ENCODE assay signal across 1 cellular context in genomic region chr10:29735628-29736324, GRCh38.
TF ChIP-seq lines count a peak whose summit lies in the region.

No MANE protein-coding gene starts in this region.

TF ChIP-seq in H1, 55 proteins besides CTCF, POLR2A, EP300 and RAD21 (continued from another document):
- TF ChIP-seq TAF7 (optimal IDR thresholded peaks at IDR 0.05; ENCODE audit: borderline replicate concordance, low read depth, low read length) (no peak), EZH2 (IDR thresholded peaks at IDR 0.05; ENCODE audit: low read depth, low read length, severe bottlenecking) (no peak), JUN (IDR thresholded peaks at IDR 0.05; ENCODE audit: low read depth, low read length) (no peak), SRF (IDR thresholded peaks at IDR 0.05; ENCODE audit: low read depth, low read length) (no peak), TBP (IDR thresholded peaks at IDR 0.05; ENCODE audit: low read depth, low read length) (no peak), TCF12 (IDR thresholded peaks at IDR 0.05; ENCODE audit: low read depth, low read length) (no peak), SAP30 (IDR thresholded peaks at IDR 0.05; ENCODE audit: insufficient read depth, insufficient replicate concordance, low read length) (no peak), NRF1 (IDR thresholded peaks at IDR 0.05; ENCODE audit: low read depth, low read length) (no peak), SP1 (IDR thresholded peaks at IDR 0.05; ENCODE audit: low read depth, low read length) (no peak), CBX8 (IDR thresholded peaks at IDR 0.05; ENCODE audit: borderline replicate concordance, low read depth, low read length) (no peak), KDM4A (IDR thresholded peaks at IDR 0.05; ENCODE audit: low read depth, low read length, severe bottlenecking) (no peak), SIRT6 (IDR thresholded peaks at IDR 0.05; ENCODE audit: low read length) (no peak), GABPA (IDR thresholded peaks at IDR 0.05; ENCODE audit: borderline replicate concordance, insufficient read depth, low read length) (no peak), FOSL1 (IDR thresholded peaks at IDR 0.05; ENCODE audit: insufficient read depth, low read depth, low read length) (no peak), CHD2 (IDR thresholded peaks at IDR 0.05; ENCODE audit: low read length) (no peak), SP2 (IDR thresholded peaks at IDR 0.05; ENCODE audit: low read length) (no peak), USF2 (IDR thresholded peaks at IDR 0.05; ENCODE audit: low read length) (no peak), SP4 (IDR thresholded peaks at IDR 0.05; ENCODE audit: low read length) (no peak), MAFK (IDR thresholded peaks at IDR 0.05; ENCODE audit: low read depth, low read length) (no peak), ASH2L (IDR thresholded peaks at IDR 0.05; ENCODE audit: low read length) (peak; percentile 11), CBX5 (IDR thresholded peaks at IDR 0.05; ENCODE audit: low read depth, low read length) (no peak), SIN3A (conservative IDR thresholded peaks at IDR 0.05 in 1 of 2, IDR thresholded peaks at IDR 0.05 in 1 of 2; ENCODE audit: low read depth in 1 of 2, low read length in 2 of 2) (peak in 1 of 2 experiments; percentile 19; a peak in 2 of 4 replicates), GTF2F1 (IDR thresholded peaks at IDR 0.05; ENCODE audit: borderline replicate concordance, low read depth, low read length) (no peak), HDAC6 (IDR thresholded peaks at IDR 0.05; ENCODE audit: low read depth, low read length) (no peak), KDM5A (IDR thresholded peaks at IDR 0.05; ENCODE audit: low read length) (no peak), BRCA1 (IDR thresholded peaks at IDR 0.05; ENCODE audit: low read depth, low read length) (no peak), CHD1 (IDR thresholded peaks at IDR 0.05; ENCODE audit: low read depth, low read length) (no peak), EGR1 (IDR thresholded peaks at IDR 0.05; ENCODE audit: borderline replicate concordance, low read depth, low read length) (no peak)
- TF ChIP-seq, protein P1, sequence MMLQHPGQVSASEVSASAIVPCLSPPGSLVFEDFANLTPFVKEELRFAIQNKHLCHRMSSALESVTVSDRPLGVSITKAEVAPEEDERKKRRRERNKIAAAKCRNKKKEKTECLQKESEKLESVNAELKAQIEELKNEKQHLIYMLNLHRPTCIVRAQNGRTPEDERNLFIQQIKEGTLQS (IDR thresholded peaks at IDR 0.05; ENCODE audit: insufficient read depth, low read depth, low read length): no peak
- TF ChIP-seq, protein P2, sequence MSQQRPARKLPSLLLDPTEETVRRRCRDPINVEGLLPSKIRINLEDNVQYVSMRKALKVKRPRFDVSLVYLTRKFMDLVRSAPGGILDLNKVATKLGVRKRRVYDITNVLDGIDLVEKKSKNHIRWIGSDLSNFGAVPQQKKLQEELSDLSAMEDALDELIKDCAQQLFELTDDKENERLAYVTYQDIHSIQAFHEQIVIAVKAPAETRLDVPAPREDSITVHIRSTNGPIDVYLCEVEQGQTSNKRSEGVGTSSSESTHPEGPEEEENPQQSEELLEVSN (IDR thresholded peaks at IDR 0.05): no peak; the same call in 1 of the 2 replicates
- TF ChIP-seq, protein P3, sequence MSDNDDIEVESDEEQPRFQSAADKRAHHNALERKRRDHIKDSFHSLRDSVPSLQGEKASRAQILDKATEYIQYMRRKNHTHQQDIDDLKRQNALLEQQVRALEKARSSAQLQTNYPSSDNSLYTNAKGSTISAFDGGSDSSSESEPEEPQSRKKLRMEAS (IDR thresholded peaks at IDR 0.05): 0 out of 2 replicates have a peak, but pooled peaks have one; percentile 23
- TF ChIP-seq, protein P4, sequence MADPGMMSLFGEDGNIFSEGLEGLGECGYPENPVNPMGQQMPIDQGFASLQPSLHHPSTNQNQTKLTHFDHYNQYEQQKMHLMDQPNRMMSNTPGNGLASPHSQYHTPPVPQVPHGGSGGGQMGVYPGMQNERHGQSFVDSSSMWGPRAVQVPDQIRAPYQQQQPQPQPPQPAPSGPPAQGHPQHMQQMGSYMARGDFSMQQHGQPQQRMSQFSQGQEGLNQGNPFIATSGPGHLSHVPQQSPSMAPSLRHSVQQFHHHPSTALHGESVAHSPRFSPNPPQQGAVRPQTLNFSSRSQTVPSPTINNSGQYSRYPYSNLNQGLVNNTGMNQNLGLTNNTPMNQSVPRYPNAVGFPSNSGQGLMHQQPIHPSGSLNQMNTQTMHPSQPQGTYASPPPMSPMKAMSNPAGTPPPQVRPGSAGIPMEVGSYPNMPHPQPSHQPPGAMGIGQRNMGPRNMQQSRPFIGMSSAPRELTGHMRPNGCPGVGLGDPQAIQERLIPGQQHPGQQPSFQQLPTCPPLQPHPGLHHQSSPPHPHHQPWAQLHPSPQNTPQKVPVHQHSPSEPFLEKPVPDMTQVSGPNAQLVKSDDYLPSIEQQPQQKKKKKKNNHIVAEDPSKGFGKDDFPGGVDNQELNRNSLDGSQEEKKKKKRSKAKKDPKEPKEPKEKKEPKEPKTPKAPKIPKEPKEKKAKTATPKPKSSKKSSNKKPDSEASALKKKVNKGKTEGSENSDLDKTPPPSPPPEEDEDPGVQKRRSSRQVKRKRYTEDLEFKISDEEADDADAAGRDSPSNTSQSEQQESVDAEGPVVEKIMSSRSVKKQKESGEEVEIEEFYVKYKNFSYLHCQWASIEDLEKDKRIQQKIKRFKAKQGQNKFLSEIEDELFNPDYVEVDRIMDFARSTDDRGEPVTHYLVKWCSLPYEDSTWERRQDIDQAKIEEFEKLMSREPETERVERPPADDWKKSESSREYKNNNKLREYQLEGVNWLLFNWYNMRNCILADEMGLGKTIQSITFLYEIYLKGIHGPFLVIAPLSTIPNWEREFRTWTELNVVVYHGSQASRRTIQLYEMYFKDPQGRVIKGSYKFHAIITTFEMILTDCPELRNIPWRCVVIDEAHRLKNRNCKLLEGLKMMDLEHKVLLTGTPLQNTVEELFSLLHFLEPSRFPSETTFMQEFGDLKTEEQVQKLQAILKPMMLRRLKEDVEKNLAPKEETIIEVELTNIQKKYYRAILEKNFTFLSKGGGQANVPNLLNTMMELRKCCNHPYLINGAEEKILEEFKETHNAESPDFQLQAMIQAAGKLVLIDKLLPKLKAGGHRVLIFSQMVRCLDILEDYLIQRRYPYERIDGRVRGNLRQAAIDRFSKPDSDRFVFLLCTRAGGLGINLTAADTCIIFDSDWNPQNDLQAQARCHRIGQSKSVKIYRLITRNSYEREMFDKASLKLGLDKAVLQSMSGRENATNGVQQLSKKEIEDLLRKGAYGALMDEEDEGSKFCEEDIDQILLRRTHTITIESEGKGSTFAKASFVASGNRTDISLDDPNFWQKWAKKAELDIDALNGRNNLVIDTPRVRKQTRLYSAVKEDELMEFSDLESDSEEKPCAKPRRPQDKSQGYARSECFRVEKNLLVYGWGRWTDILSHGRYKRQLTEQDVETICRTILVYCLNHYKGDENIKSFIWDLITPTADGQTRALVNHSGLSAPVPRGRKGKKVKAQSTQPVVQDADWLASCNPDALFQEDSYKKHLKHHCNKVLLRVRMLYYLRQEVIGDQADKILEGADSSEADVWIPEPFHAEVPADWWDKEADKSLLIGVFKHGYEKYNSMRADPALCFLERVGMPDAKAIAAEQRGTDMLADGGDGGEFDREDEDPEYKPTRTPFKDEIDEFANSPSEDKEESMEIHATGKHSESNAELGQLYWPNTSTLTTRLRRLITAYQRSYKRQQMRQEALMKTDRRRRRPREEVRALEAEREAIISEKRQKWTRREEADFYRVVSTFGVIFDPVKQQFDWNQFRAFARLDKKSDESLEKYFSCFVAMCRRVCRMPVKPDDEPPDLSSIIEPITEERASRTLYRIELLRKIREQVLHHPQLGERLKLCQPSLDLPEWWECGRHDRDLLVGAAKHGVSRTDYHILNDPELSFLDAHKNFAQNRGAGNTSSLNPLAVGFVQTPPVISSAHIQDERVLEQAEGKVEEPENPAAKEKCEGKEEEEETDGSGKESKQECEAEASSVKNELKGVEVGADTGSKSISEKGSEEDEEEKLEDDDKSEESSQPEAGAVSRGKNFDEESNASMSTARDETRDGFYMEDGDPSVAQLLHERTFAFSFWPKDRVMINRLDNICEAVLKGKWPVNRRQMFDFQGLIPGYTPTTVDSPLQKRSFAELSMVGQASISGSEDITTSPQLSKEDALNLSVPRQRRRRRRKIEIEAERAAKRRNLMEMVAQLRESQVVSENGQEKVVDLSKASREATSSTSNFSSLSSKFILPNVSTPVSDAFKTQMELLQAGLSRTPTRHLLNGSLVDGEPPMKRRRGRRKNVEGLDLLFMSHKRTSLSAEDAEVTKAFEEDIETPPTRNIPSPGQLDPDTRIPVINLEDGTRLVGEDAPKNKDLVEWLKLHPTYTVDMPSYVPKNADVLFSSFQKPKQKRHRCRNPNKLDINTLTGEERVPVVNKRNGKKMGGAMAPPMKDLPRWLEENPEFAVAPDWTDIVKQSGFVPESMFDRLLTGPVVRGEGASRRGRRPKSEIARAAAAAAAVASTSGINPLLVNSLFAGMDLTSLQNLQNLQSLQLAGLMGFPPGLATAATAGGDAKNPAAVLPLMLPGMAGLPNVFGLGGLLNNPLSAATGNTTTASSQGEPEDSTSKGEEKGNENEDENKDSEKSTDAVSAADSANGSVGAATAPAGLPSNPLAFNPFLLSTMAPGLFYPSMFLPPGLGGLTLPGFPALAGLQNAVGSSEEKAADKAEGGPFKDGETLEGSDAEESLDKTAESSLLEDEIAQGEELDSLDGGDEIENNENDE (IDR thresholded peaks at IDR 0.05; ENCODE audit: insufficient replicate concordance, low read length): no peak
TF ChIP-seq in H1: peak in this region for 9.
